Comparison of ENCODE assay signal across 30 cellular contexts in genomic region chr11:121950160-121950559, GRCh38.
"Had no signal": no experiment of that assay in that cellular context is flagged by ENCODE, and none has a peak within 500 bp of the region (broad histone marks: within the 10 kb centered on the region; RNA-seq: fewer than 3 reads in every experiment).

No MANE protein-coding gene starts in this region.

- H3K4me3 Mint-ChIP-seq: naive thymus-derived CD4-positive, alpha-beta T cell; natural killer cell; nephron; neural progenitor cell; stimulated activated memory B cell treated with anti-CD40 and anti-IgM and Interleukin-4, amounts not matched to agents 10 μg/mL and 1 μg/mL and 100 μg/mL, for 72 hours; stimulated activated naive CD8-positive, alpha-beta T cell treated with anti-CD3 and anti-CD28 coated beads, Interleukin-15, Interleukin-2, amounts not matched to agents 100 ng/mL and 50 ng/mL, for 24 hours had no signal

- H3K4me1 Mint-ChIP-seq: naive thymus-derived CD4-positive, alpha-beta T cell; natural killer cell; neural progenitor cell; stimulated activated memory B cell treated with anti-CD40 and anti-IgM and Interleukin-4, amounts not matched to agents 10 μg/mL and 1 μg/mL and 100 μg/mL, for 72 hours had no signal

- H2AFZ ChIP-seq: neural progenitor cell, parathyroid adenoma had no signal

- H3K27ac ChIP-seq: neural progenitor cell, ovary, parathyroid adenoma, psoas muscle, skin epidermis, spleen, stomach, thoracic aorta, thyroid gland, tibial nerve, upper lobe of left lung, vagina had no signal

- H3K4me2 ChIP-seq: neural progenitor cell, smooth muscle cell had no signal

- H3K9ac ChIP-seq: neural progenitor cell, parathyroid adenoma had no signal

- H3K27me3 Mint-ChIP-seq: stimulated activated naive CD8-positive, alpha-beta T cell treated with anti-CD3 and anti-CD28 coated beads, Interleukin-15, Interleukin-2, amounts not matched to agents 100 ng/mL and 50 ng/mL, for 24 hours had no signal

- H3K27me3 ChIP-seq: neural progenitor cell, ovary, spleen, stomach, thyroid gland, tibial nerve, upper lobe of left lung, vagina had no signal

- H3K79me2 ChIP-seq: parathyroid adenoma had no signal

- H3K9me3 ChIP-seq: ovary, psoas muscle, thoracic aorta, thyroid gland, tibial nerve, upper lobe of left lung, vagina had no signal

- FAIRE-seq: urothelium cell line had no signal

- H3K4me1 ChIP-seq: neural progenitor cell, parathyroid adenoma, psoas muscle, spleen, stomach, thyroid gland, tibial nerve, upper lobe of left lung, vagina had no signal

- H3K4me3 ChIP-seq: neural progenitor cell, ovary, psoas muscle, skin epidermis, smooth muscle cell, spleen, stomach, thoracic aorta, thyroid gland, tibial nerve, upper lobe of left lung, vagina had no signal

- DNase-seq: naive thymus-derived CD4-positive, alpha-beta T cell; natural killer cell; occipital lobe; ovary; posterior cingulate gyrus; psoas muscle; right cardiac atrium; spleen; stimulated activated CD4-positive, alpha-beta T cell treated with anti-CD3 and anti-CD28 coated beads, Interleukin-12 subunit alpha, Interleukin-12 subunit beta, amount 100 ng/mL, for 4 hours; stimulated activated CD4-positive, alpha-beta T cell treated with anti-CD3 and anti-CD28 coated beads, Interleukin-1b, Interleukin-23, amount 100 ng/mL, for 48 hours; stimulated activated CD4-positive, alpha-beta T cell treated with anti-CD3 and anti-CD28 coated beads, Interleukin-4, amount 100 ng/mL, for 1 hour; stimulated activated CD4-positive, alpha-beta T cell treated with anti-CD3 and anti-CD28 coated beads, Interleukin-4, amount 100 ng/mL, for 4 hours; stimulated activated CD8-positive, alpha-beta memory T cell treated with anti-CD3 and anti-CD28 coated beads, Interleukin-4, amount 100 ng/mL, for 48 hours; stimulated activated naive CD4-positive, alpha-beta T cell treated with Interleukin-2 at 50 U/mL for 16 hours; stomach; thyroid gland; trophoblast cell; upper lobe of left lung had no signal

- ATAC-seq: naive thymus-derived CD4-positive, alpha-beta T cell; natural killer cell; right cardiac atrium; stimulated activated memory B cell treated with anti-CD40 and anti-IgM and Interleukin-4, amounts not matched to agents 10 μg/mL and 1 μg/mL and 100 μg/mL, for 72 hours had no signal

- H3K9me3 Mint-ChIP-seq: naive thymus-derived CD4-positive, alpha-beta T cell; stimulated activated memory B cell treated with anti-CD40 and anti-IgM and Interleukin-4, amounts not matched to agents 10 μg/mL and 1 μg/mL and 100 μg/mL, for 72 hours had no signal

- H3K27ac Mint-ChIP-seq: naive thymus-derived CD4-positive, alpha-beta T cell; natural killer cell; neural progenitor cell; progenitor cell of endocrine pancreas; stimulated activated memory B cell treated with anti-CD40 and anti-IgM and Interleukin-4, amounts not matched to agents 10 μg/mL and 1 μg/mL and 100 μg/mL, for 72 hours; stimulated activated naive CD8-positive, alpha-beta T cell treated with anti-CD3 and anti-CD28 coated beads, Interleukin-15, Interleukin-2, amounts not matched to agents 100 ng/mL and 50 ng/mL, for 24 hours had no signal

- H3K36me3 Mint-ChIP-seq: naive thymus-derived CD4-positive, alpha-beta T cell; natural killer cell; neural progenitor cell; stimulated activated memory B cell treated with anti-CD40 and anti-IgM and Interleukin-4, amounts not matched to agents 10 μg/mL and 1 μg/mL and 100 μg/mL, for 72 hours had no signal

- H3K36me3 ChIP-seq: neural progenitor cell, ovary, spleen, stomach, thoracic aorta, thyroid gland, tibial nerve, upper lobe of left lung, vagina had no signal
